ENCODE assay signal across 21 cellular contexts in genomic region chr5:4520557-4520956, GRCh38.
"Had no signal": no experiment of that assay in that cellular context is flagged by ENCODE, and none has a peak within 500 bp of the region (broad histone marks: within the 10 kb centered on the region; RNA-seq: fewer than 3 reads in every experiment).

No MANE protein-coding gene starts in this region.

- H3K36me3 Mint-ChIP-seq: activated naive CD8-positive, alpha-beta T cell treated with anti-CD3 and anti-CD28 coated beads for 36 hours; naive thymus-derived CD8-positive, alpha-beta T cell; stimulated activated effector memory CD8-positive, alpha-beta T cell treated with anti-CD3 and anti-CD28 coated beads, Interleukin-12 subunit alpha, Interleukin-12 subunit beta, amount 100 ng/mL, for 72 hours had no signal

- H3K27me3 Mint-ChIP-seq: activated B cell treated with CpG ODN at 0.5 μM for 24 hours; activated naive CD8-positive, alpha-beta T cell treated with anti-CD3 and anti-CD28 coated beads for 36 hours had no signal

- H3K27ac Mint-ChIP-seq: activated B cell treated with CpG ODN at 0.5 μM for 24 hours; activated naive CD8-positive, alpha-beta T cell treated with anti-CD3 and anti-CD28 coated beads for 36 hours; naive thymus-derived CD8-positive, alpha-beta T cell; stimulated activated effector memory CD8-positive, alpha-beta T cell treated with anti-CD3 and anti-CD28 coated beads, Interleukin-12 subunit alpha, Interleukin-12 subunit beta, amount 100 ng/mL, for 72 hours had no signal

- H3K4me1 Mint-ChIP-seq: activated B cell treated with CpG ODN at 0.5 μM for 24 hours; activated naive CD8-positive, alpha-beta T cell treated with anti-CD3 and anti-CD28 coated beads for 36 hours; naive thymus-derived CD8-positive, alpha-beta T cell; stimulated activated effector memory CD8-positive, alpha-beta T cell treated with anti-CD3 and anti-CD28 coated beads, Interleukin-12 subunit alpha, Interleukin-12 subunit beta, amount 100 ng/mL, for 72 hours had no signal

- H3K4me3 Mint-ChIP-seq: activated B cell treated with CpG ODN at 0.5 μM for 24 hours; activated naive CD8-positive, alpha-beta T cell treated with anti-CD3 and anti-CD28 coated beads for 36 hours; naive thymus-derived CD8-positive, alpha-beta T cell; stimulated activated effector memory CD8-positive, alpha-beta T cell treated with anti-CD3 and anti-CD28 coated beads, Interleukin-12 subunit alpha, Interleukin-12 subunit beta, amount 100 ng/mL, for 72 hours had no signal

- H3K27ac ChIP-seq: body of pancreas, esophagus squamous epithelium, parathyroid adenoma, sigmoid colon, spleen, thoracic aorta had no signal

- DNase-seq: activated B cell treated with CpG ODN at 0.5 μM for 24 hours; activated CD4-positive, alpha-beta T cell treated with anti-CD3 and anti-CD28 coated beads for 48 hours; activated gamma-delta T cell treated with Interleukin-2 at 50 U/mL for 16 hours; activated naive CD8-positive, alpha-beta T cell treated with anti-CD3 and anti-CD28 coated beads for 36 hours; amygdala; body of pancreas; caudate nucleus; effector CD8-positive, alpha-beta T cell; esophagus squamous epithelium; foreskin fibroblast; hypothalamus; kidney glomerular epithelial cell; left ventricle myocardium superior; mesenchymal stem cell; naive thymus-derived CD8-positive, alpha-beta T cell; sigmoid colon; spleen; stimulated activated CD4-positive, alpha-beta T cell treated with anti-CD3 and anti-CD28 coated beads, Interleukin-2, amount 100 ng/mL, for 24 hours had no signal
